16 cellular contexts compared by ENCODE assay signal in genomic region chr5:6637022-6637421, GRCh38.
"Had no signal": no experiment of that assay in that cellular context is flagged by ENCODE, and none has a peak within 500 bp of the region (broad histone marks: within the 10 kb centered on the region; RNA-seq: fewer than 3 reads in every experiment).

No MANE protein-coding gene starts in this region.

- H3K4me3 ChIP-seq: body of pancreas, coronary artery, esophagus muscularis mucosa, lung had no signal

- H3K27ac Mint-ChIP-seq: activated naive CD8-positive, alpha-beta T cell; activated T-cell treated with anti-CD3 and anti-CD28 coated beads, Interleukin-2, amount 50 U/mL, for 72 hours; mesothelial cell of epicardium; natural killer cell treated with Interleukin-12 subunit alpha and Interleukin-12 subunit beta and Interleukin-15 and Interleukin-18, amount 100 ng/mL, for 72 hours; progenitor cell of endocrine pancreas; T-helper 1 cell treated with Interleukin-12 subunit alpha and Interleukin-12 subunit beta and Interleukin-4 antibody, amounts not matched to agents 30 μg/mL and 1 μg/mL, for 36 hours had no signal

- DNase-seq: activated CD4-positive, alpha-beta T cell treated with anti-CD3 and anti-CD28 coated beads, Interleukin-2, amount 50 U/mL, for 4 hours; activated T-cell treated with anti-CD3 and anti-CD28 coated beads, Interleukin-2, amount 50 U/mL, for 72 hours; amniotic stem cell; central memory CD4-positive, alpha-beta T cell; left cardiac atrium; stimulated activated naive CD8-positive, alpha-beta T cell treated with anti-CD3 and anti-CD28 coated beads, Interleukin-15, Interleukin-2, amounts not matched to agents 100 U/mL and 50 U/mL, for 24 hours; trophoblast cell had no signal

- H3K4me3 Mint-ChIP-seq: activated naive CD8-positive, alpha-beta T cell; activated T-cell treated with anti-CD3 and anti-CD28 coated beads, Interleukin-2, amount 50 U/mL, for 72 hours; mesothelial cell of epicardium; natural killer cell treated with Interleukin-12 subunit alpha and Interleukin-12 subunit beta and Interleukin-15 and Interleukin-18, amount 100 ng/mL, for 72 hours; T-helper 1 cell treated with Interleukin-12 subunit alpha and Interleukin-12 subunit beta and Interleukin-4 antibody, amounts not matched to agents 30 μg/mL and 1 μg/mL, for 36 hours had no signal

- H3K27ac ChIP-seq: body of pancreas, coronary artery had no signal

- H3K27me3 ChIP-seq: body of pancreas, esophagus muscularis mucosa had no signal

- H3K9me3 Mint-ChIP-seq: activated T-cell treated with anti-CD3 and anti-CD28 coated beads, Interleukin-2, amount 50 U/mL, for 72 hours; mesothelial cell of epicardium; natural killer cell treated with Interleukin-12 subunit alpha and Interleukin-12 subunit beta and Interleukin-15 and Interleukin-18, amount 100 ng/mL, for 72 hours; T-helper 1 cell treated with Interleukin-12 subunit alpha and Interleukin-12 subunit beta and Interleukin-4 antibody, amounts not matched to agents 30 μg/mL and 1 μg/mL, for 36 hours had no signal

- H3K9me3 ChIP-seq: body of pancreas, esophagus muscularis mucosa had no signal

- H3K36me3 Mint-ChIP-seq: mesothelial cell of epicardium had no signal

- H3K36me3 ChIP-seq: esophagus muscularis mucosa had no signal

- ATAC-seq: activated T-cell treated with anti-CD3 and anti-CD28 coated beads, Interleukin-2, amount 50 U/mL, for 72 hours; body of pancreas; left cardiac atrium; natural killer cell treated with Interleukin-12 subunit alpha and Interleukin-12 subunit beta and Interleukin-15 and Interleukin-18, amount 100 ng/mL, for 72 hours; stimulated activated naive CD8-positive, alpha-beta T cell treated with anti-CD3 and anti-CD28 coated beads, Interleukin-15, Interleukin-2, amounts not matched to agents 100 U/mL and 50 U/mL, for 24 hours had no signal

- H3K27me3 Mint-ChIP-seq: activated naive CD8-positive, alpha-beta T cell; natural killer cell treated with Interleukin-12 subunit alpha and Interleukin-12 subunit beta and Interleukin-15 and Interleukin-18, amount 100 ng/mL, for 72 hours; progenitor cell of endocrine pancreas had no signal
